Comparison of ENCODE assay signal across 8 cellular contexts in genomic region chr22:42769574-42770447, GRCh38. TPM values are rescaled to one million over a fixed set of nuclear protein-coding genes. Genes with fewer than 3 reads are reported as not detected.
A peak's percentile ranks its signal among the peaks of the same experiment; 100 is the strongest.
DNase-seq lines count a peak whose midpoint lies in the region; ATAC-seq and TF ChIP-seq lines count a peak whose summit lies in the region.

No MANE protein-coding gene starts in this region.

- H3K27ac Mint-ChIP-seq in type B pancreatic cell, result no peak overlapping the region

- no peaks in the 10 kb centered on the region for H3K9me3 ChIP-seq in RWPE2 (ENCODE audit: severe bottlenecking)

- H3K27me3 ChIP-seq in RWPE2 (ENCODE audit: insufficient read depth, poor library complexity, severe bottlenecking), result no peaks in the 10 kb centered on the region

- no peak overlapping the region for H3K27ac ChIP-seq in RWPE2 (ENCODE audit: poor library complexity, severe bottlenecking)

- peak; percentile 65 for ATAC-seq in GM18858 (IDR thresholded peaks at IDR 0.05; ENCODE audit: unreplicated experiment)
- peak; percentile 76 for ATAC-seq in HG02852 (IDR thresholded peaks at IDR 0.05; ENCODE audit: unreplicated experiment)
- ATAC-seq in RWPE2 (ENCODE audit: low read depth), result peak; percentile 35; the same call in 2 of the 3 replicates

- H3K27me3 Mint-ChIP-seq in type B pancreatic cell, result no peaks in the 10 kb centered on the region

- peak overlapping the region; percentile 51 for H3K4me3 Mint-ChIP-seq in type B pancreatic cell

- peaks cover 13% of the 10 kb centered on the region for H3K4me1 Mint-ChIP-seq in type B pancreatic cell (ENCODE audit: unreplicated experiment)

- TF ChIP-seq CTCF in RWPE2 (IDR thresholded peaks at IDR 0.05; ENCODE audit: poor library complexity, severe bottlenecking), result no peak
- TF ChIP-seq CTCF in type B pancreatic cell (conservative IDR thresholded peaks at IDR 0.05), result no peak

- H3K36me3 Mint-ChIP-seq in type B pancreatic cell, result no peaks in the 10 kb centered on the region

- no peaks in the 10 kb centered on the region for H3K36me3 ChIP-seq in RWPE2 (ENCODE audit: low read depth)

- H3K4me3 ChIP-seq in RWPE2 (ENCODE audit: severe bottlenecking), result no peak overlapping the region

- DNase-seq in RWPE2 (ENCODE audit: low spot score), result no peak
- peak; percentile 91 for DNase-seq in iris pigment epithelial cell (ENCODE audit: low read depth)
- no peak for DNase-seq in type B pancreatic cell (ENCODE audit: extremely low spot score, unreplicated experiment)
- DNase-seq in NCI-H2107 treated with DMSO at 0.1 percent for 48 hours (lab: John Stamatoyannopoulos, UW; ENCODE audit: unreplicated experiment), result no peak
- no peak for DNase-seq in activated CD4-positive, alpha-beta T cell treated with anti-CD3 and anti-CD28 coated beads, Interleukin-2, amount 50 U/mL, for 48 hours
- DNase-seq in stimulated activated CD4-positive, alpha-beta T cell treated with anti-CD3 and anti-CD28 coated beads, Interleukin-1b, Interleukin-23, amount 100 ng/mL, for 48 hours, result no peak

- peaks cover 8% of the 10 kb centered on the region for H3K4me1 ChIP-seq in RWPE2 (ENCODE audit: insufficient read depth, poor library complexity, severe bottlenecking)

- no peaks in the 10 kb centered on the region for H3K9me3 Mint-ChIP-seq in type B pancreatic cell

RNA-seq across cellular contexts. Expression of gene A4GALT, which starts 49.1 kb away (rescaled TPM):
- 20.2 and 76.3 TPM in 2 replicates for total RNA-seq in type B pancreatic cell (ENCODE audit: low replicate concordance)
